ENCODE assay signal across 10 cellular contexts in genomic region chr3:9404680-9405079, GRCh38. TPM values are rescaled to one million over a fixed set of nuclear protein-coding genes. Genes with fewer than 3 reads are reported as not detected.
DNase-seq lines count a peak whose midpoint lies in the region; ATAC-seq and TF ChIP-seq lines count a peak whose summit lies in the region.
"Had no signal": no experiment of that assay in that cellular context is flagged by ENCODE, and none has a peak within 500 bp of the region (broad histone marks: within the 10 kb centered on the region; RNA-seq: fewer than 3 reads in every experiment).

No MANE protein-coding gene starts in this region.

- CTCF ChIA-PET in OCI-LY7 (lab: Charles Lee; ENCODE audit: unreplicated experiment): no interaction called here

- TF ChIP-seq CTCF in heart right ventricle (IDR thresholded peaks at IDR 0.05) (peak in 1 of 9 donors; percentile 29), OCI-LY7 (conservative IDR thresholded peaks at IDR 0.05; ENCODE audit: low read length) (peak; percentile 38; the same call in 1 of the 2 replicates), fibroblast of pulmonary artery (IDR thresholded peaks at IDR 0.05; ENCODE audit: low read length, missing control alignments) (peak; percentile 10)

- H3K4me2 ChIP-seq in OCI-LY7 (ENCODE audit: low read length): peak overlapping the region; percentile 19
- H3K4me2 ChIP-seq: KMS-11 had no signal

- peak overlapping the region in 7 of 10 donors; percentile 9 to 55 (median 42) for H3K27ac ChIP-seq in heart right ventricle
- no peak overlapping the region for H3K27ac ChIP-seq in OCI-LY7 (ENCODE audit: low read depth, low read length, poor library complexity, severe bottlenecking)
- peak overlapping the region; percentile 44 for H3K27ac ChIP-seq in subcutaneous abdominal adipose tissue (ENCODE audit: low read depth, low read length)
- H3K27ac ChIP-seq: KMS-11 had no signal

- peaks cover 73% of the 10 kb centered on the region for H4K20me1 ChIP-seq in OCI-LY7 (ENCODE audit: insufficient read depth, low read length)

- DNase-seq in heart right ventricle: no peak
- no peak for DNase-seq in cardiac septum (ENCODE audit: low spot score)
- DNase-seq in OCI-LY7 (ENCODE audit: low spot score): no peak
- DNase-seq in fibroblast of pulmonary artery (ENCODE audit: low read depth): no peak
- DNase-seq in GDM1 (lab: John Stamatoyannopoulos, UW): no peak
- no peak for DNase-seq in stimulated activated CD4-positive, alpha-beta T cell treated with anti-CD3 and anti-CD28 coated beads, Interleukin-1b, Interleukin-23, amount 100 ng/mL, for 48 hours
- DNase-seq in LoVo (ENCODE audit: low spot score): no peak
- DNase-seq: DMS53 had no signal

- H3K36me3 ChIP-seq in heart right ventricle: no peaks in the 10 kb centered on the region
- peaks cover 48% of the 10 kb centered on the region for H3K36me3 ChIP-seq in OCI-LY7 (ENCODE audit: insufficient read depth, low read length)
- no peaks in the 10 kb centered on the region for H3K36me3 ChIP-seq in subcutaneous abdominal adipose tissue (ENCODE audit: control insufficient read depth in 5 of 5, insufficient read depth in 5 of 5, low read length in 5 of 5)

- WGBS in heart right ventricle, 2 donors: 8 to 17% methylated on average over 1 of the region's 1 CpG

- peak overlapping the region in 1 of 5 donors; percentile 21 for H3K9ac ChIP-seq in subcutaneous abdominal adipose tissue (ENCODE audit: low read length in 5 of 5)
- H3K9ac ChIP-seq: KMS-11 had no signal

- POLR2A ChIA-PET in OCI-LY7 (lab: Charles Lee): interaction anchor here (1.0 to 1.9 kb wide), 4 partner anchors 9 to 30 kb away, joined by 3 to 9 read pairs (median 6); no protein-coding TSS in a partner anchor

- no peak for ATAC-seq in heart right ventricle

- H3K79me2 ChIP-seq in OCI-LY7 (ENCODE audit: insufficient read depth, low read depth, low read length): peaks cover 100% of the 10 kb centered on the region

- H3K9me3 ChIP-seq in heart right ventricle (peaks cover 0 to 4% (median 0%) of the 10 kb centered on the region in 11 donors), OCI-LY7 (ENCODE audit: low read length) (0 out of 2 replicates have a peak, but pooled peaks cover 4% of the 10 kb centered on the region), subcutaneous abdominal adipose tissue (ENCODE audit: control insufficient read depth in 5 of 5, low read length in 5 of 5) (no peaks in the 10 kb centered on the region)

- H3K9me2 ChIP-seq in OCI-LY7 (ENCODE audit: insufficient read depth, low read length): no peaks in the 10 kb centered on the region

- peak overlapping the region in 1 of 10 donors; percentile 4 for H3K4me3 ChIP-seq in heart right ventricle
- H3K4me3 ChIP-seq in OCI-LY7 (ENCODE audit: low read depth, low read length, poor library complexity, severe bottlenecking): no peak overlapping the region
- no peak overlapping the region for H3K4me3 ChIP-seq in fibroblast of pulmonary artery (replicated peaks; ENCODE audit: low read depth, low read length)
- no peak overlapping the region for H3K4me3 ChIP-seq in subcutaneous abdominal adipose tissue (ENCODE audit: low read depth in 1 of 5, low read length in 5 of 5)

- peaks cover 12 to 100% (median 97%) of the 10 kb centered on the region in 9 donors for H3K4me1 ChIP-seq in heart right ventricle
- H3K4me1 ChIP-seq in OCI-LY7 (ENCODE audit: insufficient read depth, low read length, poor library complexity, severe bottlenecking): peaks cover 76% of the 10 kb centered on the region
- peaks cover 4 to 78% (median 74%) of the 10 kb centered on the region in 5 donors for H3K4me1 ChIP-seq in subcutaneous abdominal adipose tissue (ENCODE audit: control insufficient read depth in 5 of 5, insufficient read depth in 5 of 5, low read length in 5 of 5)

- H3K27me3 ChIP-seq in heart right ventricle: no peaks in the 10 kb centered on the region
- H3K27me3 ChIP-seq in subcutaneous abdominal adipose tissue (ENCODE audit: control insufficient read depth in 5 of 5, insufficient read depth in 4 of 5, low read length in 5 of 5): no peaks in the 10 kb centered on the region

- intact Hi-C loops in heart right ventricle (cut with DNase I) (no loop called here), cardiac septum (cut with DNase I) (no loop called here), OCI-LY7 (cut with micrococcal nuclease; ENCODE audit: unreplicated experiment) (no loop called here)

- H2AFZ ChIP-seq in OCI-LY7 (ENCODE audit: low read length): no peak overlapping the region

- BruUV-seq in OCI-LY7 (replicated peaks; lab: Mats Ljungman, UMichigan): no TSS peak

RNA-seq across cellular contexts. Expression of gene SETD5, which starts 7.3 kb away (rescaled TPM):
- total RNA-seq in heart right ventricle (10 to 100 TPM; 45.0 to 64.7 (median 57.5) TPM), cardiac septum (65.9 TPM), OCI-LY7 (2022) (214 and 223 TPM in 2 replicates)
- polyA plus RNA-seq in heart right ventricle: 10 to 100 TPM; 10.8 to 42.7 TPM
- total RNA-seq in OCI-LY7 (2014; rRNA removed; shearing (Covaris generic)): 91.1 and 120 TPM in 2 replicates

RNA-seq across cellular contexts. Expression of gene THUMPD3, which starts 41.8 kb away (rescaled TPM):
- 10 to 100 TPM; 40.3 to 72.1 (median 52.5) TPM for total RNA-seq in heart right ventricle
- 10 to 100 TPM; 40.7 to 57.4 TPM for polyA plus RNA-seq in heart right ventricle
- 53.5 TPM for total RNA-seq in cardiac septum
- 12.4 and 20.7 TPM in 2 replicates for total RNA-seq in OCI-LY7 (2014; rRNA removed; shearing (Covaris generic))
- total RNA-seq in OCI-LY7 (2022): 57.0 and 58.8 TPM in 2 replicates
